Comparison of ENCODE assay signal across 1 cellular context in genomic region chr9:122949696-122950095, GRCh38.
TF ChIP-seq lines count a peak whose summit lies in the region.

No MANE protein-coding gene starts in this region.

TF ChIP-seq in GM23338, 12 proteins besides CTCF, POLR2A, EP300 and RAD21 (continued from another document):
- no peak for TF ChIP-seq ZNF462 (CRISPR knock-in tag; IDR thresholded peaks at IDR 0.05)
- no peak for TF ChIP-seq REST (IDR thresholded peaks at IDR 0.05; ENCODE audit: unreplicated experiment)
- TF ChIP-seq EZH2phosphoT487 (IDR thresholded peaks at IDR 0.05; ENCODE audit: unreplicated experiment) = no peak
- TF ChIP-seq EZH2 (IDR thresholded peaks at IDR 0.05; ENCODE audit: low read depth, unreplicated experiment) = no peak
- no peak for TF ChIP-seq ZNF114 (CRISPR knock-in tag; IDR thresholded peaks at IDR 0.05)
- no peak for TF ChIP-seq ETS1 (IDR thresholded peaks at IDR 0.05)
- TF ChIP-seq NANOG (IDR thresholded peaks at IDR 0.05; ENCODE audit: borderline replicate concordance) = no peak
TF ChIP-seq in GM23338: peak in this region for 0.
